Comparison of ENCODE assay signal across 7 cellular contexts in the genomic region with DNA sequence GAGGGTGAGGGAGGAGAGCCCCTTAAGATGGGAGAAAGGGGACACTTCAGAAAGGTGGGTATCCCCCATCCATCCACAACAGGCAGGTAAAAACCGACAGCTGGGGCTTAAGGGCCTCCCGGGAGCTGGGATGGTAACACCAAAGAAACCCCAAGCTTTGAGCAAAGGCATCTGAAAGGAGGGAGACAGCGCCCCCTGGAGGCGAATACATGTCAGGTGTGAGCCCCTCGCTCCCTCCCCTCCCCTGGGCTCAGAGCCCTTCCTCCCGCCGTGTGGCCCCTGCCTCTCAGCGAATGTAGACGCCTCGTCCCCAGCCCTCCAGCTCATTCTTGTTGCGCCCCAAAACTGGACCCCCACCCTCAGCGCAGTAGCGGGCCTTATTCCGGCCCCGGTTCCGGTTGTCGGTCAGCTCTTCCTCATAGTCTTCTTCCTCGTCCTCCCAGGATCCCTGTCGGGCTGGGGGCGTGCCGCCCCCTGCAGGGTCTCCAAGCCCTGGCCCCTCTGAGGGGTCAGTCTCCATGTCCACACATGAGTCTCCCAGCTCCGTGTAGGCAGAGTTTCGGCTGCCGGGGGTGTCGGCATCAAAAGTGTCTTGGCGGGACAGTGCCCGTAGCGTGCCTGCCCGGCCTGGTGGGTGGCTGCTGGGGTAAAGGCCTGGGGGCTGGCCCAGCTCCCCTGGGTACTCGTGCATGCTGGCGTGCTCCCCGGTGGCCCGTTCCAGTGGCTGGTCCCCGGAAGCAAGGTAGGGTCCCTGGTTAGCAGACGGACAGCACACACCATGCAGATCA. TPM values are rescaled to one million over a fixed set of nuclear protein-coding genes. Genes with fewer than 3 reads are reported as not detected.
DNase-seq lines count a peak whose midpoint lies in the region; ATAC-seq and TF ChIP-seq lines count a peak whose summit lies in the region.

No MANE protein-coding gene starts in this region.

- no peaks in the 10 kb centered on the region for H3K27me3 ChIP-seq in kidney epithelial cell (ENCODE audit: control insufficient read depth, insufficient read depth, low read length)

- peaks cover 41% of the 10 kb centered on the region for H3K4me1 Mint-ChIP-seq in WTC11

- ATAC-seq in WTC11 (peak; percentile 53), GM21619 (IDR thresholded peaks at IDR 0.05; ENCODE audit: unreplicated experiment) (no peak)

- peak overlapping the region; percentile 32; the same call in 1 of the 2 replicates for H3K27ac Mint-ChIP-seq in WTC11

- POLR2A ChIA-PET in WTC11 (lab: Charles Lee) = interaction anchor here (0.6 to 2.1 kb wide), 4 partner anchors 10 to 199 kb away, joined by 4 to 21 read pairs (median 6); partner anchors contain the start of genes ARL5C and PLXDC1

- H3K9me3 Mint-ChIP-seq in WTC11 = no peaks in the 10 kb centered on the region

- H3K36me3 Mint-ChIP-seq in WTC11 = peaks cover 4% of the 10 kb centered on the region; the same call in 1 of the 2 replicates

- DNase-seq in NCI-H2029 (lab: John Stamatoyannopoulos, UW) = peak; percentile 38
- DNase-seq in WTC11 (ENCODE audit: low spot score) = peak; percentile 92
- DNase-seq in cardiac fibroblast (ENCODE audit: low read depth in 2 of 2) = peak; percentile 71 to 72
- DNase-seq in kidney epithelial cell (ENCODE audit: low read depth) = no peak
- DNase-seq in stimulated activated CD4-positive, alpha-beta T cell treated with anti-CD3 and anti-CD28 coated beads, Interleukin-4, amount 100 ng/mL, for 48 hours (ENCODE audit: low read depth in 2 of 2) = peak; percentile 64 to 72

- peak overlapping the region; percentile 39 for H3K4me3 Mint-ChIP-seq in WTC11

- TF ChIP-seq CTCF in GM12872 (IDR thresholded peaks at IDR 0.05; ENCODE audit: insufficient read depth, low read depth, low read length) (peak; percentile 95), WTC11 (IDR thresholded peaks at IDR 0.05) (peak; percentile 98), cardiac fibroblast (IDR thresholded peaks at IDR 0.05; ENCODE audit: low read depth, low read length) (peak; percentile 76), kidney epithelial cell (IDR thresholded peaks at IDR 0.05; ENCODE audit: insufficient read depth, low read length, poor library complexity, severe bottlenecking) (peak; percentile 78)

- peaks cover 12% of the 10 kb centered on the region for H3K27me3 Mint-ChIP-seq in WTC11 (ENCODE audit: low read depth)

- CTCF ChIA-PET in WTC11 (lab: Charles Lee) = interaction anchor here (0.5 to 4.2 kb wide), 90 partner anchors 10 to 638 kb away, joined by 3 to 284 read pairs (median 5); partner anchors contain the start of genes ARL5C, CACNB1, CWC25 and FBXO47

- H3K36me3 ChIP-seq in kidney epithelial cell (ENCODE audit: control insufficient read depth, insufficient read depth, low read length) = peaks cover 2% of the 10 kb centered on the region

- no peak overlapping the region for H3K4me3 ChIP-seq in cardiac fibroblast (replicated peaks in 1 of 2; ENCODE audit: low read depth in 2 of 2, low read length in 2 of 2)
- H3K4me3 ChIP-seq in kidney epithelial cell (ENCODE audit: low read depth, low read length) = no peak overlapping the region

TF ChIP-seq in WTC11, 78 proteins besides CTCF, POLR2A, EP300 and RAD21:
- TF ChIP-seq ETV6 (CRISPR knock-in tag; IDR thresholded peaks at IDR 0.05) (no peak), CREB1 (CRISPR knock-in tag; IDR thresholded peaks at IDR 0.05) (no peak), HMGXB4 (CRISPR knock-in tag; IDR thresholded peaks at IDR 0.05) (0 out of 2 replicates have a peak, but pooled peaks have one; percentile 26), SP1 (CRISPR knock-in tag; conservative IDR thresholded peaks at IDR 0.05) (peak; percentile 25; the same call in 1 of the 2 replicates), SMAD4 (CRISPR knock-in tag; IDR thresholded peaks at IDR 0.05) (no peak)

RNA-seq across cellular contexts. Expression of gene ARL5C, which starts 9.1 kb away (rescaled TPM):
- total RNA-seq in WTC11 (2021) (not detected in 3 replicates), kidney epithelial cell (not detected in 2 replicates)

RNA-seq across cellular contexts. Expression of gene CACNB1, which starts 22.4 kb away (rescaled TPM):
- 11.2 to 17.0 TPM (median 11.9 TPM) in 3 replicates for total RNA-seq in WTC11 (2021)
- 6.0 and 7.1 TPM in 2 replicates for total RNA-seq in kidney epithelial cell

RNA-seq across cellular contexts. Expression of gene PLXDC1, which starts 23.7 kb away (rescaled TPM):
- total RNA-seq in WTC11 (2021) = 4.1 to 5.4 TPM (median 4.1 TPM) in 3 replicates
- total RNA-seq in kidney epithelial cell = under 0.01 and 0.67 TPM in 2 replicates

RNA-seq across cellular contexts. Expression of gene RPL19, which starts 25.0 kb away (rescaled TPM):
- 1,970 to 2,019 TPM (median 2,012 TPM) in 3 replicates for total RNA-seq in WTC11 (2021)
- total RNA-seq in kidney epithelial cell = 3,729 and 4,555 TPM in 2 replicates

RNA-seq across cellular contexts. Expression of gene STAC2, which starts 50.6 kb away (rescaled TPM):
- total RNA-seq in WTC11 (2021) (3.9 to 4.2 TPM (median 4.0 TPM) in 3 replicates), kidney epithelial cell (not detected in 2 replicates)
